8 cellular contexts compared by ENCODE assay signal in genomic region chr15:45378149-45378912, GRCh38. TPM values are rescaled to one million over a fixed set of nuclear protein-coding genes. Genes with fewer than 3 reads are reported as not detected.
DNase-seq lines count a peak whose midpoint lies in the region; ATAC-seq, FAIRE-seq and TF ChIP-seq lines count a peak whose summit lies in the region.

A gene with protein sequence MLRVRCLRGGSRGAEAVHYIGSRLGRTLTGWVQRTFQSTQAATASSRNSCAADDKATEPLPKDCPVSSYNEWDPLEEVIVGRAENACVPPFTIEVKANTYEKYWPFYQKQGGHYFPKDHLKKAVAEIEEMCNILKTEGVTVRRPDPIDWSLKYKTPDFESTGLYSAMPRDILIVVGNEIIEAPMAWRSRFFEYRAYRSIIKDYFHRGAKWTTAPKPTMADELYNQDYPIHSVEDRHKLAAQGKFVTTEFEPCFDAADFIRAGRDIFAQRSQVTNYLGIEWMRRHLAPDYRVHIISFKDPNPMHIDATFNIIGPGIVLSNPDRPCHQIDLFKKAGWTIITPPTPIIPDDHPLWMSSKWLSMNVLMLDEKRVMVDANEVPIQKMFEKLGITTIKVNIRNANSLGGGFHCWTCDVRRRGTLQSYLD (minus strand): TSS chr15:45378544. CDS start chr15:45378453, 91 bp downstream.

- TF ChIP-seq EP300 in HepG2 (IDR thresholded peaks at IDR 0.05; ENCODE audit: low read depth in 2 of 2, low read length in 2 of 2) (no peak), HepG2 (CRISPR knock-in tag; IDR thresholded peaks at IDR 0.05; ENCODE audit: borderline replicate concordance) (no peak)

- 3% methylated on average over 87 of the region's 87 CpGs for WGBS in liver
- WGBS in HepG2 (ENCODE audit: low lambda C conversion rate): 98% methylated on average over 87 of the region's 87 CpGs

- H3K27me3 ChIP-seq in liver (ENCODE audit: control insufficient read depth in 4 of 4, insufficient read depth in 4 of 4, low read length in 3 of 4): no peaks in the 10 kb centered on the region
- no peaks in the 10 kb centered on the region for H3K27me3 ChIP-seq in HepG2 (ENCODE audit: control insufficient read depth in 1 of 2, insufficient read depth in 2 of 2, low read length in 2 of 2)

- no peak for TF ChIP-seq POLR2A in HepG2 (IDR thresholded peaks at IDR 0.05; ENCODE audit: insufficient read depth in 1 of 2, low read depth in 2 of 2, low read length in 2 of 2)

- no peaks in the 10 kb centered on the region for H4K20me1 ChIP-seq in HepG2 (ENCODE audit: insufficient read depth, low read length)

- H3K27ac Mint-ChIP-seq in effector memory CD8-positive, alpha-beta T cell: peak within 1 kb of the TSS in 1 of 2 donors; percentile 12
- peak within 1 kb of the TSS; percentile 93 for H3K27ac Mint-ChIP-seq in memory B cell

- no peaks in the 10 kb centered on the region for H3K79me2 ChIP-seq in HepG2 (ENCODE audit: insufficient read depth, low read length)

- H3K27me3 Mint-ChIP-seq in effector memory CD8-positive, alpha-beta T cell: peaks cover 69 to 75% of the 10 kb centered on the region in 2 donors
- H3K27me3 Mint-ChIP-seq in memory B cell: no peaks in the 10 kb centered on the region

- peak within 1 kb of the TSS; percentile 60 to 86 for H3K27ac ChIP-seq in liver (ENCODE audit: low read depth in 1 of 2, low read length in 2 of 2)
- H3K27ac ChIP-seq in HepG2 (ENCODE audit: extremely low read length, insufficient read depth, low read length): no peak within 1 kb of the TSS

- no peak within 1 kb of the TSS for H2AFZ ChIP-seq in HepG2 (ENCODE audit: low read length)

- H3K9me3 ChIP-seq in liver (ENCODE audit: control insufficient read depth in 4 of 4, low read length in 3 of 4) (no peaks in the 10 kb centered on the region), HepG2 (ENCODE audit: low read length) (no peaks in the 10 kb centered on the region)

- in situ Hi-C loops in HepG2 (cut with HindIII; ENCODE audit: extremely low pct_ligation_motif_present, low pct_unique_long_range_greater_than_20kb): no loop called here

- peak within 1 kb of the TSS; percentile 74 to 76 for H3K4me3 Mint-ChIP-seq in effector memory CD8-positive, alpha-beta T cell
- H3K4me3 Mint-ChIP-seq in memory B cell: peak within 1 kb of the TSS; percentile 93

- peak in 1 of 2 donors; percentile 52 for TF ChIP-seq RAD21 in liver (IDR thresholded peaks at IDR 0.05)
- TF ChIP-seq RAD21 in HepG2 (CRISPR knock-in tag; IDR thresholded peaks at IDR 0.05): no peak

- H3K9ac ChIP-seq in liver (ENCODE audit: low read depth in 1 of 2, low read length in 2 of 2): peak within 1 kb of the TSS; percentile 74 to 80
- H3K9ac ChIP-seq in HepG2 (ENCODE audit: insufficient read depth, low read depth, low read length): no peak within 1 kb of the TSS

- peaks cover 0 to 36% (median 19%) of the 10 kb centered on the region in 4 donors for H3K4me1 ChIP-seq in liver (ENCODE audit: control insufficient read depth in 4 of 4, insufficient read depth in 4 of 4, low read length in 3 of 4)
- peaks cover 21% of the 10 kb centered on the region for H3K4me1 ChIP-seq in HepG2 (ENCODE audit: insufficient read depth, low read length)

- no TSS peak for BruUV-seq in HepG2 (replicated peaks; lab: Mats Ljungman, UMichigan)

- FAIRE-seq in HepG2 (lab: Jason Lieb, UNC): no peak

- CTCF ChIA-PET in HepG2 (lab: Yijun Ruan, JAX; ENCODE audit: low intra/inter-chr PET ratio, low total read pairs): no interaction called here

- H3K36me3 ChIP-seq in liver (ENCODE audit: control insufficient read depth in 4 of 4, insufficient read depth in 3 of 4, low read depth in 1 of 4, low read length in 3 of 4) (peaks cover 0 to 8% (median 3%) of the 10 kb centered on the region in 4 donors), HepG2 (replicated peaks in 1 of 2; ENCODE audit: control insufficient read depth in 1 of 2, insufficient read depth in 2 of 2, low read length in 2 of 2) (no peaks in the 10 kb centered on the region)

- peak within 1 kb of the TSS; percentile 65 to 93 (median 68) for H3K4me3 ChIP-seq in liver (ENCODE audit: low read depth in 1 of 3, low read length in 3 of 3)
- no peak within 1 kb of the TSS for H3K4me3 ChIP-seq in HepG2 (replicated peaks in 1 of 3; ENCODE audit: insufficient read depth in 1 of 3, low read depth in 2 of 3, low read length in 3 of 3)

- peaks cover 7% of the 10 kb centered on the region for H3K36me3 Mint-ChIP-seq in effector memory CD8-positive, alpha-beta T cell (ENCODE audit: insufficient read depth)
- H3K36me3 Mint-ChIP-seq in memory B cell: peaks cover 17% of the 10 kb centered on the region

- H3K9me3 Mint-ChIP-seq in effector memory CD8-positive, alpha-beta T cell: no peaks in the 10 kb centered on the region
- no peaks in the 10 kb centered on the region for H3K9me3 Mint-ChIP-seq in memory B cell

- TF ChIP-seq CTCF in liver (IDR thresholded peaks at IDR 0.05; ENCODE audit: low read depth, low read length, missing input control) (peak; percentile 29), HepG2 (CRISPR knock-in tag; IDR thresholded peaks at IDR 0.05) (no peak)

- POLR2A ChIA-PET in HepG2 (lab: Yijun Ruan, JAX): no interaction called here

- H3K4me1 Mint-ChIP-seq in effector memory CD8-positive, alpha-beta T cell (ENCODE audit: low read depth in 2 of 2): peaks cover 9 to 21% of the 10 kb centered on the region in 2 donors
- H3K4me1 Mint-ChIP-seq in memory B cell: peaks cover 25% of the 10 kb centered on the region

- DNase-seq in HepG2 (ENCODE audit: low spot score): no peak
- peak; percentile 63 for DNase-seq in NCI-H1694 treated with DMSO at 0.1 percent for 48 hours (lab: John Stamatoyannopoulos, UW)
- DNase-seq in activated CD4-positive, alpha-beta T cell treated with anti-CD3 and anti-CD28 coated beads, Interleukin-2, amount 50 U/mL, for 48 hours: peak; percentile 56 to 62
- peak in 2 of 3 experiments; percentile 9 to 23 for DNase-seq in effector memory CD8-positive, alpha-beta T cell
- peak; percentile 38 to 58 for DNase-seq in memory B cell (ENCODE audit: low spot score in 2 of 2)
- peak; percentile 42 for DNase-seq in stimulated activated CD8-positive, alpha-beta memory T cell treated with anti-CD3 and anti-CD28 coated beads, Interleukin-12 subunit alpha, Interleukin-12 subunit beta, amount 100 ng/mL, for 4 hours (ENCODE audit: low read depth)

- ATAC-seq in HepG2 (no peak), HG02678 (IDR thresholded peaks at IDR 0.05; ENCODE audit: unreplicated experiment) (peak; percentile 87), memory B cell (ENCODE audit: low read depth) (peak; percentile 83)
- ATAC-seq in effector memory CD8-positive, alpha-beta T cell (replicated peaks): peak; percentile 75

- no peak within 1 kb of the TSS for H3K4me2 ChIP-seq in HepG2 (ENCODE audit: low read depth, low read length)

- intact Hi-C loops in HepG2 (cut with micrococcal nuclease; ENCODE audit: unreplicated experiment): no loop called here

TF ChIP-seq in liver, 16 proteins besides CTCF, POLR2A, EP300 and RAD21 (continues in another document):
- TF ChIP-seq FOXA1 (IDR thresholded peaks at IDR 0.05) (no peak), HNF4G (IDR thresholded peaks at IDR 0.05) (no peak), EGR1 (IDR thresholded peaks at IDR 0.05; ENCODE audit: low read depth in 2 of 2) (no peak)

TF ChIP-seq in HepG2, 621 proteins besides CTCF, POLR2A, EP300 and RAD21 (continues in another document):
- TF ChIP-seq ZBTB25 (CRISPR knock-in tag; IDR thresholded peaks at IDR 0.05): no peak

RNA-seq across cellular contexts. Expression of the gene that starts here (rescaled TPM):
- total RNA-seq in liver (1,000 to 10,000 TPM in 1 of 2 donors, 100 to 1,000 TPM in 1; 720 to 1,079 TPM), HepG2 (2016; rRNA removed; fragmentation: Illumina TruSeq; extraction: Trizol) (1.5 and 2.1 TPM in 2 replicates)
- polyA plus RNA-seq in liver (100 to 1,000 TPM; 401 to 627 TPM), HepG2 (2011; rRNA removed) (13.9 and 16.8 TPM in 2 replicates)
- total RNA-seq in HepG2 (2016; cell fraction: cytosol; rRNA removed; fragmentation: Illumina TruSeq; extraction: Trizol; ENCODE audit: low read depth): 1.2 and 1.7 TPM in 2 replicates
- total RNA-seq in HepG2 (2016; cell fraction: insoluble cytoplasmic fraction; rRNA removed; fragmentation: Illumina TruSeq; extraction: Trizol): 1.5 and 2.6 TPM in 2 replicates
- total RNA-seq in HepG2 (2016; cell fraction: membrane; rRNA removed; fragmentation: Illumina TruSeq; extraction: Trizol): 1.6 and 1.7 TPM in 2 replicates
- 4.0 and 4.1 TPM in 2 replicates for total RNA-seq in HepG2 (2016; cell fraction: nucleus; rRNA removed; fragmentation: Illumina TruSeq; extraction: Trizol)
- 7.0 and 7.3 TPM in 2 replicates for polyA plus RNA-seq in HepG2 (2011; cell fraction: cytosol; rRNA removed)
- 22.1 and 26.0 TPM in 2 replicates for polyA plus RNA-seq in HepG2 (2011; cell fraction: nucleus; rRNA removed)
- 16.6 and 32.5 TPM in 2 replicates for polyA plus RNA-seq in HepG2 (2012)
- 0.26 and 0.46 TPM in 2 replicates for polyA plus RNA-seq in HepG2 (2016; cell fraction: cytosol; fragmentation: Illumina TruSeq; extraction: Trizol; ENCODE audit: low read depth)
- 0.97 TPM in 2 replicates for polyA plus RNA-seq in HepG2 (2016; cell fraction: insoluble cytoplasmic fraction; fragmentation: Illumina TruSeq; extraction: Trizol; ENCODE audit: low read depth)
- 0.28 and 0.72 TPM in 2 replicates for polyA plus RNA-seq in HepG2 (2016; cell fraction: membrane; fragmentation: Illumina TruSeq; extraction: Trizol; ENCODE audit: low read depth)
- polyA plus RNA-seq in HepG2 (2016; cell fraction: nucleus; fragmentation: Illumina TruSeq; extraction: Trizol; ENCODE audit: insufficient read depth, low read depth): 2.4 and 3.2 TPM in 2 replicates
- polyA minus RNA-seq in HepG2 (2011; rRNA and poly(A)+ RNA removed; ENCODE audit: low replicate concordance): 0.58 and 11.2 TPM in 2 replicates
- 5.3 and 6.4 TPM in 2 replicates for polyA minus RNA-seq in HepG2 (2011; cell fraction: cytosol; rRNA and poly(A)+ RNA removed)
- 40.2 and 42.5 TPM in 2 replicates for polyA minus RNA-seq in HepG2 (2011; cell fraction: nucleus; rRNA and poly(A)+ RNA removed)

Comparison
In these comparisons a context has a peak if more than half of its experiments do, and no peak if none do; other contexts are left out.
1. RNA of the gene that starts here (total RNA-seq): 720 to 1,079 TPM in liver; 1.2 to 4.1 TPM in HepG2; every median in the first group is over 100 times any median in the second.
2. RNA of the gene that starts here (polyA plus RNA-seq): 401 to 627 TPM in liver; 0.26 to 32.5 TPM in HepG2; every median in the first group is over 10 times any median in the second.
3. H3K4me3 ChIP-seq: peak in liver (3 of 3); none in HepG2 (0 of 3).